13 cellular contexts compared by ENCODE assay signal in genomic region chr14:32383337-32384009, GRCh38.
"Had no signal": no experiment of that assay in that cellular context is flagged by ENCODE, and none has a peak within 500 bp of the region (broad histone marks: within the 10 kb centered on the region; RNA-seq: fewer than 3 reads in every experiment).

No MANE protein-coding gene starts in this region.

- H3K27me3 ChIP-seq: ascending aorta, neutrophil, thyroid gland, uterus had no signal

- H3K4me1 ChIP-seq: ascending aorta, thyroid gland, uterus had no signal

- H3K4me3 ChIP-seq: ascending aorta, thyroid gland, uterus had no signal

- ATAC-seq: naive thymus-derived CD8-positive, alpha-beta T cell; stimulated activated effector memory CD8-positive, alpha-beta T cell treated with anti-CD3 and anti-CD28 coated beads, Interleukin-12 subunit alpha, Interleukin-12 subunit beta, amount 100 ng/mL, for 72 hours had no signal

- H3K9me3 ChIP-seq: ascending aorta, neutrophil, thyroid gland, uterus had no signal

- DNase-seq: activated CD4-positive, alpha-beta T cell treated with anti-CD3 and anti-CD28 coated beads, Interleukin-2, amount 10 ng/mL, durations not matched to agents 7 days and 5 days; activated CD8-positive, alpha-beta memory T cell treated with anti-CD3 and anti-CD28 coated beads for 24 hours; activated naive CD4-positive, alpha-beta T cell; left ventricle myocardium superior; mesenchymal stem cell; naive thymus-derived CD8-positive, alpha-beta T cell; retina; uterus had no signal

- H3K27ac ChIP-seq: ascending aorta, neutrophil, thyroid gland, uterus had no signal

- FAIRE-seq: endothelial cell of umbilical vein had no signal

- H3K36me3 ChIP-seq: ascending aorta, neutrophil, thyroid gland, uterus had no signal
